In the genomic region with DNA sequence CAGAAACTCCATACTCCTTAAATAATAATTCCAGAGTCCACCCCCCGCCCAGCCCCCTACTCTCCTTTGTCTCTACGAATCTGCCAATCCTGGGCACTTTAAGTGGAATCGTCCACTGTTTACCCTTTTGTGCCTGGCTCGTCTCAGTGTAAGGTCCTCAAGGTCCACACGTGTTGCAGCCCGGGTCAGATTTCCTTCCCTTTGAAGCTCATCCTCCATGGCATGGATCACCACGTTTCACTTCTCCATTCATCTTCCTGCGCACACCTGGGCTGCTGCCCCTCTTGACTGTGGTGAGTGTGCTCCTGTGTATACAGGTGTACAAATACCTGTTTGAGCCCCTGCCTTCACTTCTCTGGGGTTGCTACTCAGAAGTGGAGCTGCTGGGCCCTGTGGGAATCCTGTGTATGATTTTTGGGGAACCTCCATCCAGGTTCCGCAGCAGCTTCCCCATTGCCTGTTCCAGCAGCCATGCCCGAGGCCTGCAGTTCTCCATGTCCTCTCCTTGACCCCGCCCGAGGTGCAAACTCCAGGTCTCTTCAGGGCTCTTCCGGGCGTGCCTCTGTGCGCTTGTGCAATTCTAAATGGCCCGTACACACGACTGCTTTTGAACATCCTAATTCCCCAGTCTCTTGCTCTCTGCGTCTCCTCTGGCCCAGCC, we compare ENCODE assay signal across 26 cellular contexts. TPM values are rescaled to one million over a fixed set of nuclear protein-coding genes. Genes with fewer than 3 reads are reported as not detected.
DNase-seq lines count a peak whose midpoint lies in the region; ATAC-seq and TF ChIP-seq lines count a peak whose summit lies in the region.
"Had no signal": no experiment of that assay in that cellular context is flagged by ENCODE, and none has a peak within 500 bp of the region (broad histone marks: within the 10 kb centered on the region; RNA-seq: fewer than 3 reads in every experiment).

No MANE protein-coding gene starts in this region.

- no peak overlapping the region for H3K4me3 ChIP-seq in CD4-positive, CD25-positive, alpha-beta regulatory T cell (ENCODE audit: low read depth, low read length)
- H3K4me3 ChIP-seq in mucosa of descending colon, result no peak overlapping the region
- H3K4me3 ChIP-seq in right cardiac atrium (ENCODE audit: low read length), result no peak overlapping the region
- H3K4me3 ChIP-seq in lower lobe of right lung, result no peak overlapping the region
- H3K4me3 ChIP-seq: dorsolateral prefrontal cortex, hepatocyte, psoas muscle, stomach, tibial artery had no signal

- H3K36me3 Mint-ChIP-seq in CD4-positive, CD25-positive, alpha-beta regulatory T cell, result no peaks in the 10 kb centered on the region
- H3K36me3 Mint-ChIP-seq: brain, memory B cell had no signal

- H3K4me1 ChIP-seq in CD4-positive, CD25-positive, alpha-beta regulatory T cell (ENCODE audit: control insufficient read depth, insufficient read depth, low read length, poor library complexity, severe bottlenecking), result no peaks in the 10 kb centered on the region
- H3K4me1 ChIP-seq in mucosa of descending colon (ENCODE audit: low read depth), result no peaks in the 10 kb centered on the region
- H3K4me1 ChIP-seq in right cardiac atrium (ENCODE audit: control insufficient read depth, insufficient read depth, low read length), result no peaks in the 10 kb centered on the region
- H3K4me1 ChIP-seq in lower lobe of right lung, result no peaks in the 10 kb centered on the region
- H3K4me1 ChIP-seq: psoas muscle, stomach, tibial artery had no signal

- no peaks in the 10 kb centered on the region for H3K27me3 ChIP-seq in CD4-positive, CD25-positive, alpha-beta regulatory T cell (ENCODE audit: control insufficient read depth, insufficient read depth, low read length)
- H3K27me3 ChIP-seq in right cardiac atrium (ENCODE audit: control insufficient read depth, insufficient read depth) (no peaks in the 10 kb centered on the region), lower lobe of right lung (ENCODE audit: low read depth) (peaks cover 3% of the 10 kb centered on the region)
- H3K27me3 ChIP-seq: hepatocyte had no signal

- no peak for DNase-seq in CD4-positive, CD25-positive, alpha-beta regulatory T cell
- DNase-seq in HuH-7 (ENCODE audit: low spot score), result peak; percentile 44
- DNase-seq in NCI-H345 (lab: John Stamatoyannopoulos, UW), result peak; percentile 88
- peak in 2 of 3 donors; percentile 29 to 37 for DNase-seq in mucosa of descending colon
- DNase-seq in right cardiac atrium, result no peak
- no peak for DNase-seq in lower lobe of right lung
- no peak for DNase-seq in stimulated activated CD4-positive, alpha-beta T cell treated with anti-CD3 and anti-CD28 coated beads, Interleukin-4, amount 100 ng/mL, for 4 hours
- DNase-seq: activated CD4-positive, alpha-beta T cell treated with anti-CD3 and anti-CD28 coated beads, Interleukin-2, amount 50 U/mL, for 1 hour; activated naive CD4-positive, alpha-beta T cell treated with anti-CD3 and anti-CD28 coated beads for 36 hours; activated T-cell treated with anti-CD3 and anti-CD28 coated beads, Interleukin-2, amount 50 U/mL, for 72 hours; cerebellar nuclear complex; DND-41; dorsolateral prefrontal cortex; NCI-H1694 treated with DMSO at 0.1 percent for 48 hours; NCI-H526; psoas muscle; stomach; SW 1271; tibial artery had no signal

- peaks cover 15% of the 10 kb centered on the region for H3K27me3 Mint-ChIP-seq in CD4-positive, CD25-positive, alpha-beta regulatory T cell

- no peaks in the 10 kb centered on the region for H3K9me3 ChIP-seq in CD4-positive, CD25-positive, alpha-beta regulatory T cell (ENCODE audit: control insufficient read depth in 2 of 2, low read length in 2 of 2)
- H3K9me3 ChIP-seq in mucosa of descending colon (no peaks in the 10 kb centered on the region), right cardiac atrium (ENCODE audit: control insufficient read depth, low read length) (no peaks in the 10 kb centered on the region), lower lobe of right lung (no peaks in the 10 kb centered on the region)
- H3K9me3 ChIP-seq: neutrophil, psoas muscle, stomach, tibial artery had no signal

- H3K36me3 ChIP-seq in CD4-positive, CD25-positive, alpha-beta regulatory T cell (ENCODE audit: control insufficient read depth, insufficient read depth, low read length), result no peaks in the 10 kb centered on the region
- no peaks in the 10 kb centered on the region for H3K36me3 ChIP-seq in mucosa of descending colon (ENCODE audit: low read depth)
- no peaks in the 10 kb centered on the region for H3K36me3 ChIP-seq in lower lobe of right lung
- H3K36me3 ChIP-seq: neutrophil, stomach, tibial artery had no signal

- H3K27ac Mint-ChIP-seq in CD4-positive, CD25-positive, alpha-beta regulatory T cell, result peak overlapping the region in 2 of 3 donors; percentile 32 to 51
- H3K27ac Mint-ChIP-seq: activated naive CD4-positive, alpha-beta T cell treated with anti-CD3 and anti-CD28 coated beads for 36 hours; activated T-cell treated with anti-CD3 and anti-CD28 coated beads, Interleukin-2, amount 50 U/mL, for 72 hours; B cell; memory B cell had no signal

- no peak overlapping the region for H3K27ac ChIP-seq in CD4-positive, CD25-positive, alpha-beta regulatory T cell (ENCODE audit: insufficient read depth, low read length, poor library complexity, severe bottlenecking)
- H3K27ac ChIP-seq in right cardiac atrium (ENCODE audit: low read length) (no peak overlapping the region), lower lobe of right lung (no peak overlapping the region)
- H3K27ac ChIP-seq: dorsolateral prefrontal cortex, hepatocyte, neutrophil, psoas muscle, stomach, tibial artery had no signal

- no peaks in the 10 kb centered on the region for H3K9me3 Mint-ChIP-seq in CD4-positive, CD25-positive, alpha-beta regulatory T cell
- H3K9me3 Mint-ChIP-seq: activated naive CD4-positive, alpha-beta T cell treated with anti-CD3 and anti-CD28 coated beads for 36 hours; activated T-cell treated with anti-CD3 and anti-CD28 coated beads, Interleukin-2, amount 50 U/mL, for 72 hours; memory B cell had no signal

- intact Hi-C loops in mucosa of descending colon (cut with DNase I, micrococcal nuclease), result no loop called here
- intact Hi-C loops in right cardiac atrium (cut with DNase I), result no loop called here
- intact Hi-C loops in lower lobe of right lung (cut with DNase I), result no loop called here

- no peak for TF ChIP-seq CTCF in mucosa of descending colon (IDR thresholded peaks at IDR 0.05)
- no peak for TF ChIP-seq CTCF in lower lobe of right lung (IDR thresholded peaks at IDR 0.05)

- 77% methylated on average over 18 of the region's 18 CpGs for WGBS in right cardiac atrium

- no peak for ATAC-seq in CD4-positive, CD25-positive, alpha-beta regulatory T cell (ENCODE audit: low read depth in 2 of 2)
- peak; percentile 54 for ATAC-seq in mucosa of descending colon
- no peak for ATAC-seq in right cardiac atrium
- ATAC-seq in HG03520 (IDR thresholded peaks at IDR 0.05; ENCODE audit: unreplicated experiment), result no peak
- no peak for ATAC-seq in lower lobe of right lung
- ATAC-seq: activated T-cell treated with anti-CD3 and anti-CD28 coated beads, Interleukin-2, amount 50 U/mL, for 72 hours; psoas muscle had no signal

- H3K4me3 Mint-ChIP-seq in CD4-positive, CD25-positive, alpha-beta regulatory T cell, result no peak overlapping the region
- H3K4me3 Mint-ChIP-seq: activated naive CD4-positive, alpha-beta T cell treated with anti-CD3 and anti-CD28 coated beads for 36 hours; activated T-cell treated with anti-CD3 and anti-CD28 coated beads, Interleukin-2, amount 50 U/mL, for 72 hours; B cell; brain; memory B cell had no signal

- peaks cover 0 to 34% (median 5%) of the 10 kb centered on the region in 4 donors for H3K4me1 Mint-ChIP-seq in CD4-positive, CD25-positive, alpha-beta regulatory T cell
- H3K4me1 Mint-ChIP-seq: B cell, memory B cell had no signal

RNA-seq across cellular contexts. Expression of a gene that starts 52.2 kb away (rescaled TPM):
- total RNA-seq in CD4-positive, CD25-positive, alpha-beta regulatory T cell, result 0.32 TPM
- polyA plus RNA-seq in CD4-positive, CD25-positive, alpha-beta regulatory T cell, result not detected
- total RNA-seq in mucosa of descending colon (under 1 TPM in 2 of 3 donors, not detected in 1; 0.43 to 0.66 TPM), right cardiac atrium (under 1 TPM in 1 of 4 donors, not detected in 3; 0.18 TPM), lower lobe of right lung (0.32 TPM)
- 0.18 TPM for polyA plus RNA-seq in right cardiac atrium
- total RNA-seq: activated naive CD4-positive, alpha-beta T cell treated with anti-CD3 and anti-CD28 coated beads for 36 hours; LHCN-M2 had no signal

Comparison
In these comparisons a context has a peak if more than half of its experiments do, and no peak if none do; other contexts are left out.
1. DNase-seq: peak in HuH-7 (single experiment), NCI-H345 (single experiment) and mucosa of descending colon (2 of 3); none in CD4-positive, CD25-positive, alpha-beta regulatory T cell (0 of 3), right cardiac atrium (0 of 3), lower lobe of right lung (single experiment) and stimulated activated CD4-positive, alpha-beta T cell treated with anti-CD3 and anti-CD28 coated beads, Interleukin-4, amount 100 ng/mL, for 4 hours (0 of 2).